Comparison of ENCODE assay signal across 36 cellular contexts in the genomic region with DNA sequence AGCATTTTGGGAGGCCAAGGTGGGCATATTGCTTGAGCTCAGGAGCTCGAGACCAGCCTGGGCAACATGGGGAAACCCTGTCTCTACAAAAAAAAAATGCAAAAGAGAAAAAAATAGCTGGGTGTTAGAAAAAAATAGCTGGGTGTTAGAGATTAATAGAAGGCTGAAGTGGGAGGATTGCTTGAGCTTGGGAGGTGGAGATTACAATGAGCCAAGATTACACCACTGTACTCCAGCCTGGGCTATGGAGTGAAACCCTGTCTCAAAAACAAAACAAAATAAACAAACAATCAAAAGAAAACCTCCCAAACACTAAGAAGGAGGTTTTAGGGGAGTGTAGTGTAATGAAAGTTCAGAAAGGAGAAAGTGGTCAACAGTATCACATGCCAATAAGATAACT.
"Had no signal": no experiment of that assay in that cellular context is flagged by ENCODE, and none has a peak within 500 bp of the region (broad histone marks: within the 10 kb centered on the region; RNA-seq: fewer than 3 reads in every experiment).

No MANE protein-coding gene starts in this region.

- H3K4me1 ChIP-seq: body of pancreas, breast epithelium, Peyer's patch, SJCRH30 had no signal

- H3K9me3 Mint-ChIP-seq: activated CD4-positive, alpha-beta T cell treated with anti-CD3 and anti-CD28 coated beads, Interleukin-2, amount 10 ng/mL, durations not matched to agents 24 days and 14 days; activated CD8-positive, alpha-beta T cell treated with anti-CD3 and anti-CD28 coated beads for 36 hours; activated naive CD8-positive, alpha-beta T cell treated with anti-CD3 and anti-CD28 coated beads for 36 hours; T-helper 1 cell treated with Interleukin-12 subunit alpha and Interleukin-12 subunit beta and Interleukin-4 antibody, amounts not matched to agents 30 μg/mL and 1 μg/mL, for 36 hours; T-helper 2 cell treated with Interferon-gamma antibody and Interleukin-4, amounts not matched to agents 5 μg/mL and 100 μg/mL, for 36 hours had no signal

- H3K4me3 ChIP-seq: body of pancreas, breast epithelium, Peyer's patch, SJCRH30, SK-N-MC had no signal

- H3K4me3 Mint-ChIP-seq: activated CD4-positive, alpha-beta T cell treated with anti-CD3 and anti-CD28 coated beads, Interleukin-2, amount 10 ng/mL, durations not matched to agents 24 days and 14 days; activated CD8-positive, alpha-beta T cell treated with anti-CD3 and anti-CD28 coated beads for 36 hours; activated naive CD8-positive, alpha-beta T cell treated with anti-CD3 and anti-CD28 coated beads for 36 hours; activated T-cell treated with anti-CD3 and anti-CD28 coated beads, Interleukin-2, amount 50 U/mL, for 72 hours; activated T-helper 17 cell treated with anti-CD3 and anti-CD28 coated beads, Interleukin-2, amount 50 U/mL, for 72 hours; T-helper 1 cell treated with Interleukin-12 subunit alpha and Interleukin-12 subunit beta and Interleukin-4 antibody, amounts not matched to agents 30 μg/mL and 1 μg/mL, for 36 hours; T-helper 2 cell treated with Interferon-gamma antibody and Interleukin-4, amounts not matched to agents 5 μg/mL and 100 μg/mL, for 36 hours had no signal

- H3K27me3 Mint-ChIP-seq: activated CD4-positive, alpha-beta T cell treated with anti-CD3 and anti-CD28 coated beads, Interleukin-2, amount 10 ng/mL, durations not matched to agents 24 days and 14 days; activated CD8-positive, alpha-beta T cell treated with anti-CD3 and anti-CD28 coated beads for 36 hours; activated naive CD8-positive, alpha-beta T cell treated with anti-CD3 and anti-CD28 coated beads for 36 hours; activated T-helper 17 cell treated with anti-CD3 and anti-CD28 coated beads, Interleukin-2, amount 50 U/mL, for 72 hours had no signal

- H3K9me3 ChIP-seq: body of pancreas, breast epithelium, Peyer's patch, SJCRH30 had no signal

- FAIRE-seq: astrocyte, TTC549 had no signal

- H3K4me1 Mint-ChIP-seq: activated CD4-positive, alpha-beta T cell treated with anti-CD3 and anti-CD28 coated beads, Interleukin-2, amount 10 ng/mL, durations not matched to agents 24 days and 14 days; activated naive CD8-positive, alpha-beta T cell treated with anti-CD3 and anti-CD28 coated beads for 36 hours; activated T-helper 17 cell treated with anti-CD3 and anti-CD28 coated beads, Interleukin-2, amount 50 U/mL, for 72 hours had no signal

- H3K36me3 Mint-ChIP-seq: activated naive CD8-positive, alpha-beta T cell treated with anti-CD3 and anti-CD28 coated beads for 36 hours had no signal

- ATAC-seq: activated CD8-positive, alpha-beta T cell treated with anti-CD3 and anti-CD28 coated beads for 36 hours; activated T-cell treated with anti-CD3 and anti-CD28 coated beads, Interleukin-2, amount 50 U/mL, for 72 hours; activated T-helper 17 cell treated with anti-CD3 and anti-CD28 coated beads, Interleukin-2, amount 50 U/mL, for 72 hours; body of pancreas; PC-3 had no signal

- DNase-seq: activated CD4-positive, alpha-beta T cell treated with anti-CD3 and anti-CD28 coated beads, Interleukin-2, amount 10 ng/mL, durations not matched to agents 24 days and 14 days; activated CD4-positive, alpha-beta T cell treated with anti-CD3 and anti-CD28 coated beads, Interleukin-2, amount 50 U/mL, for 4 hours; activated CD8-positive, alpha-beta T cell treated with anti-CD3 and anti-CD28 coated beads for 36 hours; activated effector memory CD4-positive, alpha-beta T cell treated with anti-CD3 and anti-CD28 coated beads, Interleukin-2, amount 50 U/mL, for 16 hours; activated naive CD4-positive, alpha-beta T cell; activated naive CD4-positive, alpha-beta T cell treated with anti-CD3 and anti-CD28 coated beads, Interleukin-2, amount 50 U/mL, for 16 hours; activated naive CD8-positive, alpha-beta T cell treated with anti-CD3 and anti-CD28 coated beads for 36 hours; activated T-cell treated with anti-CD3 and anti-CD28 coated beads, Interleukin-2, amount 50 U/mL, for 1 hour; activated T-cell treated with anti-CD3 and anti-CD28 coated beads, Interleukin-2, amount 50 U/mL, for 72 hours; body of pancreas; KG1; MM.1S; MV-4-11; NCI-H1092; NCI-H1417; NCI-H146; NCI-H187; NCI-H2029 treated with DMSO at 0.1 percent for 48 hours; NCI-H2107; NCI-H2171; NCI-H510A; NCI-H526; NCI-H748 treated with DMSO at 0.1 percent for 48 hours; NK-92 treated with Interleukin-12 subunit alpha and Interleukin-12 subunit beta, amount 100 ng/mL, for 24 hours; PC-3; Peyer's patch; SHP77; SJCRH30 had no signal

- H3K27me3 ChIP-seq: body of pancreas, breast epithelium, Peyer's patch, SJCRH30 had no signal

- H3K27ac ChIP-seq: body of pancreas, breast epithelium, Peyer's patch, RWPE1, SJCRH30, SK-N-MC had no signal

- H3K36me3 ChIP-seq: breast epithelium, Peyer's patch, SJCRH30 had no signal

- H3K27ac Mint-ChIP-seq: activated CD4-positive, alpha-beta T cell treated with anti-CD3 and anti-CD28 coated beads, Interleukin-2, amount 10 ng/mL, durations not matched to agents 24 days and 14 days; activated CD8-positive, alpha-beta T cell treated with anti-CD3 and anti-CD28 coated beads for 36 hours; activated naive CD8-positive, alpha-beta T cell treated with anti-CD3 and anti-CD28 coated beads for 36 hours; activated T-cell treated with anti-CD3 and anti-CD28 coated beads, Interleukin-2, amount 50 U/mL, for 72 hours; activated T-helper 17 cell treated with anti-CD3 and anti-CD28 coated beads, Interleukin-2, amount 50 U/mL, for 72 hours; T-helper 1 cell treated with Interleukin-12 subunit alpha and Interleukin-12 subunit beta and Interleukin-4 antibody, amounts not matched to agents 30 μg/mL and 1 μg/mL, for 36 hours; T-helper 2 cell treated with Interferon-gamma antibody and Interleukin-4, amounts not matched to agents 5 μg/mL and 100 μg/mL, for 36 hours had no signal
